In the genomic region with DNA sequence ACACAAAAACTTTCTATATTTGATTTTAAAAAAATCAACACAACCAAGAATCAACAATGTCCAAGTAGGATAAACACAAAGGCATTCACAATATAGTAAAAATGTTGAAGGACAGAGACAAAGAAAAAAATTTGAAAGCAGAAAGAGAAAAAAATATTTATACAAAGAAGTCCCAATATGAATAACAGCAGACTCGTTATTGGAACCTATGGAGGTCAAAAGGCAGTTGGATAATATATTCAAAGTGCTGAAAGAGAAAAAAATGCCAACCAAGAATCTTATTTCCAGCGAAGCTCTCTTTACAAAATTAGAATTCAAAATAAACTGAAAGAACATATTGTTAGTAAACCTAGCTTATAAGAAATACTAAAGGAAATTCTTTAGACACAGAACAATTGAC, we compare ENCODE assay signal across 20 cellular contexts.
DNase-seq lines count a peak whose midpoint lies in the region; ATAC-seq and TF ChIP-seq lines count a peak whose summit lies in the region.
"Had no signal": no experiment of that assay in that cellular context is flagged by ENCODE, and none has a peak within 500 bp of the region (broad histone marks: within the 10 kb centered on the region; RNA-seq: fewer than 3 reads in every experiment).

No MANE protein-coding gene starts in this region.

- no peak overlapping the region for H2BK15ac ChIP-seq in mesenchymal stem cell (ENCODE audit: low read depth, poor library complexity, severe bottlenecking)

- H3K4ac ChIP-seq in mesenchymal stem cell (ENCODE audit: low read depth in 1 of 2, low read length in 2 of 2) = no peak overlapping the region

- no peak overlapping the region for H2BK12ac ChIP-seq in mesenchymal stem cell (ENCODE audit: low read length in 2 of 2)

- DNase-seq in DMS53 (lab: John Stamatoyannopoulos, UW) = peak; percentile 0
- no peak for DNase-seq in DMS53 treated with DMSO at 0.1 percent for 48 hours (lab: John Stamatoyannopoulos, UW; ENCODE audit: unreplicated experiment)
- DNase-seq in DMS 273 treated with DMSO at 0.1 percent for 48 hours (lab: John Stamatoyannopoulos, UW) = peak; percentile 4
- no peak for DNase-seq in WTC11 (ENCODE audit: low spot score)
- peak; percentile 10 for DNase-seq in mesenchymal stem cell
- no peak for DNase-seq in globus pallidus (ENCODE audit: low spot score)
- no peak for DNase-seq in lower lobe of right lung
- DNase-seq: BE2C; CD4-positive, CD25-positive, alpha-beta regulatory T cell; COR-L47; DMS153; EL; NCI-H1092 treated with DMSO at 0.1 percent for 48 hours; NCI-H1694; NCI-H2107; NCI-H526; Peyer's patch had no signal

- no peak overlapping the region for H4K8ac ChIP-seq in mesenchymal stem cell (ENCODE audit: low read length)

- POLR2A ChIA-PET in WTC11 (lab: Charles Lee) = no interaction called here

- no peaks in the 10 kb centered on the region for H3K36me3 ChIP-seq in mesenchymal stem cell (ENCODE audit: control insufficient read depth in 1 of 2, insufficient read depth in 2 of 2, low read depth in 1 of 2, low read length in 2 of 2)
- H3K36me3 ChIP-seq in lower lobe of right lung = no peaks in the 10 kb centered on the region
- H3K36me3 ChIP-seq: BE2C, Peyer's patch, SJSA1 had no signal

- no peaks in the 10 kb centered on the region for H3K4me1 Mint-ChIP-seq in WTC11
- H3K4me1 Mint-ChIP-seq: CD4-positive, CD25-positive, alpha-beta regulatory T cell had no signal

- no peak for TF ChIP-seq CTCF in WTC11 (IDR thresholded peaks at IDR 0.05)
- no peak for TF ChIP-seq CTCF in lower lobe of right lung (IDR thresholded peaks at IDR 0.05)

- H2BK120ac ChIP-seq in mesenchymal stem cell (ENCODE audit: low read depth, low read length) = no peak overlapping the region

- no peak overlapping the region for H3K27ac Mint-ChIP-seq in WTC11
- H3K27ac Mint-ChIP-seq: CD4-positive, CD25-positive, alpha-beta regulatory T cell had no signal

- no peaks in the 10 kb centered on the region for H3K27me3 Mint-ChIP-seq in WTC11 (ENCODE audit: low read depth)
- H3K27me3 Mint-ChIP-seq: CD4-positive, CD25-positive, alpha-beta regulatory T cell had no signal

- no peak overlapping the region for H2BK5ac ChIP-seq in mesenchymal stem cell (ENCODE audit: low read depth, low read length, poor library complexity, severe bottlenecking)

- H3K9me3 ChIP-seq in mesenchymal stem cell (ENCODE audit: control insufficient read depth, low read length) (peaks cover 40% of the 10 kb centered on the region), lower lobe of right lung (no peaks in the 10 kb centered on the region)
- H3K9me3 ChIP-seq: BE2C, Peyer's patch, SJSA1 had no signal

- no peak overlapping the region for H3K14ac ChIP-seq in mesenchymal stem cell (ENCODE audit: low read length in 2 of 2)

- no peak overlapping the region for H3K4me3 Mint-ChIP-seq in WTC11
- H3K4me3 Mint-ChIP-seq: CD4-positive, CD25-positive, alpha-beta regulatory T cell had no signal

- H3K4me2 ChIP-seq in mesenchymal stem cell (ENCODE audit: low read length, poor library complexity, severe bottlenecking) = no peak overlapping the region

- no peak overlapping the region for H3K18ac ChIP-seq in mesenchymal stem cell (ENCODE audit: low read depth in 1 of 2, low read length in 2 of 2)

- no CpG with 5 or more reads among the region's 2 CpGs for WGBS in mesenchymal stem cell

- H3K23ac ChIP-seq in mesenchymal stem cell (ENCODE audit: low read length in 2 of 2) = no peak overlapping the region

- no peaks in the 10 kb centered on the region for H3K79me1 ChIP-seq in mesenchymal stem cell (replicated peaks; ENCODE audit: low read length, poor library complexity, severe bottlenecking)

- no peaks in the 10 kb centered on the region for H3K27me3 ChIP-seq in mesenchymal stem cell (ENCODE audit: control insufficient read depth in 1 of 2, insufficient read depth in 1 of 2, low read length in 2 of 2)
- no peaks in the 10 kb centered on the region for H3K27me3 ChIP-seq in lower lobe of right lung (ENCODE audit: low read depth)
- H3K27me3 ChIP-seq: BE2C, Peyer's patch, SJSA1 had no signal

- no peak overlapping the region for H3K4me3 ChIP-seq in mesenchymal stem cell (ENCODE audit: insufficient read depth in 1 of 2, low read depth in 1 of 2, low read length in 2 of 2)
- no peak overlapping the region for H3K4me3 ChIP-seq in lower lobe of right lung
- H3K4me3 ChIP-seq: Peyer's patch, SJSA1 had no signal

- ATAC-seq in WTC11 (no peak), GM21390 (IDR thresholded peaks at IDR 0.05; ENCODE audit: unreplicated experiment) (no peak), lower lobe of right lung (no peak)

- no peak overlapping the region for H2AK5ac ChIP-seq in mesenchymal stem cell (ENCODE audit: low read length, severe bottlenecking)

- H4K91ac ChIP-seq in mesenchymal stem cell (ENCODE audit: low read length) = no peak overlapping the region

- intact Hi-C loops in lower lobe of right lung (cut with DNase I) = no loop called here

- no peaks in the 10 kb centered on the region for H3K4me1 ChIP-seq in mesenchymal stem cell (ENCODE audit: control insufficient read depth, insufficient read depth, low read depth, low read length)
- H3K4me1 ChIP-seq in lower lobe of right lung = no peaks in the 10 kb centered on the region
- H3K4me1 ChIP-seq: BE2C, Peyer's patch, SJSA1 had no signal

- H3K27ac ChIP-seq in mesenchymal stem cell (ENCODE audit: low read length, poor library complexity, severe bottlenecking) = no peak overlapping the region
- H3K27ac ChIP-seq in lower lobe of right lung = no peak overlapping the region
- H3K27ac ChIP-seq: 22Rv1, Peyer's patch, SJSA1 had no signal

- CTCF ChIA-PET in WTC11 (lab: Charles Lee) = no interaction called here

- peaks cover 21% of the 10 kb centered on the region for H3K36me3 Mint-ChIP-seq in WTC11
- H3K36me3 Mint-ChIP-seq: CD4-positive, CD25-positive, alpha-beta regulatory T cell had no signal

- H3K9me3 Mint-ChIP-seq in WTC11 = peaks cover 52% of the 10 kb centered on the region

- H3K9ac ChIP-seq in mesenchymal stem cell (ENCODE audit: low read length) = no peak overlapping the region

- no peak overlapping the region for H2AFZ ChIP-seq in mesenchymal stem cell (ENCODE audit: low read depth, low read length)

TF ChIP-seq in WTC11, 78 proteins besides CTCF, POLR2A, EP300 and RAD21:
- TF ChIP-seq SMAD3 (CRISPR knock-in tag; IDR thresholded peaks at IDR 0.05; ENCODE audit: borderline replicate concordance) (no peak), JUN (CRISPR knock-in tag; IDR thresholded peaks at IDR 0.05) (no peak), ZNF317 (CRISPR knock-in tag; IDR thresholded peaks at IDR 0.05; ENCODE audit: borderline replicate concordance, low read depth) (peak; percentile 90)

Comparison
In these comparisons a context has a peak if more than half of its experiments do, and no peak if none do; other contexts are left out.
1. DNase-seq: peak in DMS53 (single experiment), DMS 273 treated with DMSO at 0.1 percent for 48 hours (single experiment) and mesenchymal stem cell (single experiment); none in DMS53 treated with DMSO at 0.1 percent for 48 hours (single experiment), WTC11 (single experiment), globus pallidus (single experiment) and lower lobe of right lung (single experiment).